ENCODE assay signal across 8 cellular contexts in genomic region chr4:129641179-129641578, GRCh38.
A peak's percentile ranks its signal among the peaks of the same experiment; 100 is the strongest.
DNase-seq lines count a peak whose midpoint lies in the region; ATAC-seq and TF ChIP-seq lines count a peak whose summit lies in the region.

No MANE protein-coding gene starts in this region.

- H3K9ac ChIP-seq in fibroblast of lung (ENCODE audit: insufficient read depth, low read length), result no peak overlapping the region

- peak; percentile 49 for DNase-seq in ACHN
- DNase-seq in NCI-H345 (lab: John Stamatoyannopoulos, UW), result peak; percentile 27
- DNase-seq in activated CD4-positive, alpha-beta T cell treated with anti-CD3 and anti-CD28 coated beads, Interleukin-2, amount 50 U/mL, for 24 hours (ENCODE audit: low read depth in 1 of 2, low spot score in 1 of 2), result peak; percentile 3 to 7
- DNase-seq in fibroblast of lung (ENCODE audit: low read depth in 2 of 2), result peak; percentile 34 to 51
- peak in 36 of 56 donors; percentile 0 to 68 (median 6) for DNase-seq in nucleus accumbens (lab: John Stamatoyannopoulos, UW)
- no peak for DNase-seq in 8988T

- peak; percentile 82 for ATAC-seq in HG02884 (IDR thresholded peaks at IDR 0.05; ENCODE audit: unreplicated experiment)

- no peaks in the 10 kb centered on the region for H4K20me1 ChIP-seq in fibroblast of lung (ENCODE audit: control insufficient read depth, extremely low read depth, insufficient read depth, low read length)

- peak; percentile 81 for TF ChIP-seq CTCF in GM12873 (IDR thresholded peaks at IDR 0.05; ENCODE audit: insufficient read depth, low read depth, low read length, missing control alignments)
- peak; percentile 60 to 78 for TF ChIP-seq CTCF in fibroblast of lung (conservative IDR thresholded peaks at IDR 0.05 in 1 of 2, IDR thresholded peaks at IDR 0.05 in 1 of 2; ENCODE audit: low read depth in 1 of 2, low read length in 2 of 2)

- H3K4me1 ChIP-seq in fibroblast of lung (ENCODE audit: control insufficient read depth, extremely low read depth, insufficient read depth, low read length), result no peaks in the 10 kb centered on the region

- no peaks in the 10 kb centered on the region for H3K9me3 ChIP-seq in fibroblast of lung (ENCODE audit: control insufficient read depth, insufficient read depth, low read depth, low read length)

- no peaks in the 10 kb centered on the region for H3K36me3 ChIP-seq in fibroblast of lung (ENCODE audit: control insufficient read depth, insufficient read depth, low read length)

- H3K4me3 ChIP-seq in fibroblast of lung (replicated peaks in 1 of 4; ENCODE audit: control extremely low read depth in 1 of 4, insufficient read depth in 1 of 4, low read depth in 3 of 4, low read length in 4 of 4), result no peak overlapping the region

- H3K27me3 ChIP-seq in fibroblast of lung (ENCODE audit: control insufficient read depth, insufficient read depth, low read length), result no peaks in the 10 kb centered on the region

- no peaks in the 10 kb centered on the region for H3K79me2 ChIP-seq in fibroblast of lung (ENCODE audit: control insufficient read depth, insufficient read depth, low read length)

- in situ Hi-C loops in ACHN (cut with HindIII; ENCODE audit: low pct_ligation_motif_present, low pct_unique_long_range_greater_than_20kb, low sequenced_read_pairs), result no loop called here

- no peak overlapping the region for H2AFZ ChIP-seq in fibroblast of lung (ENCODE audit: low read length)

- no peak overlapping the region for H3K4me2 ChIP-seq in fibroblast of lung (ENCODE audit: extremely low read depth, insufficient read depth, low read length)

- no peak overlapping the region for H3K27ac ChIP-seq in fibroblast of lung (ENCODE audit: insufficient read depth, low read length)
